In genomic region chr3:181700168-181701087, GRCh38 we compare ENCODE assay signal across 8 cellular contexts. TPM values are rescaled to one million over a fixed set of nuclear protein-coding genes. Genes with fewer than 3 reads are reported as not detected.
DNase-seq lines count a peak whose midpoint lies in the region; ATAC-seq and TF ChIP-seq lines count a peak whose summit lies in the region.

No MANE protein-coding gene starts in this region.

- H3K9me3 Mint-ChIP-seq in central memory CD8-positive, alpha-beta T cell = no peaks in the 10 kb centered on the region

- H3K27ac ChIP-seq in A673 (ENCODE audit: low read depth, low read length, poor library complexity, severe bottlenecking) = no peak overlapping the region
- peak overlapping the region; percentile 94 for H3K27ac ChIP-seq in layer of hippocampus (ENCODE audit: low read depth, low read length)

- no peaks in the 10 kb centered on the region for H3K36me3 ChIP-seq in A673 (ENCODE audit: insufficient read depth, low read length, poor library complexity, severe bottlenecking)

- peaks cover 46% of the 10 kb centered on the region for H3K27me3 ChIP-seq in A673 (replicated peaks; ENCODE audit: insufficient read depth, low read depth, low read length, poor library complexity)
- H3K27me3 ChIP-seq in layer of hippocampus (ENCODE audit: control insufficient read depth, insufficient read depth, low read length) = peaks cover 19% of the 10 kb centered on the region

- peak; percentile 85 for DNase-seq in A673 (ENCODE audit: low spot score)
- DNase-seq in NAMALWA (ENCODE audit: low spot score) = peak; percentile 81
- DNase-seq in SK-MEL-5 (ENCODE audit: low read depth, low spot score) = peak; percentile 84
- no peak for DNase-seq in central memory CD8-positive, alpha-beta T cell (ENCODE audit: low spot score in 2 of 2)
- DNase-seq in stimulated activated CD8-positive, alpha-beta memory T cell treated with anti-CD3 and anti-CD28 coated beads, Interleukin-4, amount 100 ng/mL, for 48 hours = peak; percentile 67

- POLR2A ChIA-PET in A673 (lab: Charles Lee; ENCODE audit: low non-redundant PET) = no interaction called here

- peak overlapping the region; percentile 35 for H3K4me3 ChIP-seq in A673 (ENCODE audit: low read depth, low read length, poor library complexity, severe bottlenecking)

- H3K4me3 Mint-ChIP-seq in central memory CD8-positive, alpha-beta T cell = peak overlapping the region; percentile 36

- intact Hi-C loops in A673 (cut with micrococcal nuclease; ENCODE audit: unreplicated experiment) = loop anchor here (1.0 to 5.0 kb wide), 2 partner anchors 373 to 418 kb away; no protein-coding TSS in a partner anchor

- H3K27ac Mint-ChIP-seq in central memory CD8-positive, alpha-beta T cell (ENCODE audit: low read depth) = no peak overlapping the region

- peak; percentile 87 for TF ChIP-seq CTCF in A673 (conservative IDR thresholded peaks at IDR 0.05; ENCODE audit: low read depth, low read length)
- TF ChIP-seq CTCF in GM12874 (IDR thresholded peaks at IDR 0.05; ENCODE audit: insufficient read depth, low read depth, low read length) = peak; percentile 83

- H3K27me3 Mint-ChIP-seq in central memory CD8-positive, alpha-beta T cell = peaks cover 99% of the 10 kb centered on the region

- in situ Hi-C loops in SK-MEL-5 (cut with HindIII; ENCODE audit: low pct_unique_long_range_greater_than_20kb, low sequenced_read_pairs) = no loop called here

- H3K9me3 ChIP-seq in A673 (ENCODE audit: low read depth, low read length, poor library complexity, severe bottlenecking) = no peaks in the 10 kb centered on the region

- peaks cover 11% of the 10 kb centered on the region for H3K4me1 Mint-ChIP-seq in central memory CD8-positive, alpha-beta T cell

- H3K36me3 Mint-ChIP-seq in central memory CD8-positive, alpha-beta T cell (ENCODE audit: insufficient read depth) = peaks cover 5% of the 10 kb centered on the region

- ATAC-seq in HG02798 (IDR thresholded peaks at IDR 0.05; ENCODE audit: poor library complexity, unreplicated experiment) = peak; percentile 74
- peak; percentile 52 for ATAC-seq in central memory CD8-positive, alpha-beta T cell (replicated peaks; ENCODE audit: extremely low read depth, poor library complexity, severe bottlenecking)

- CTCF ChIA-PET in A673 (lab: Charles Lee) = interaction anchor here (0.6 to 1.3 kb wide), 8 partner anchors 11 to 1466 kb away, joined by 3 to 15 read pairs (median 4); no protein-coding TSS in a partner anchor

- no TSS peak for BruUV-seq in A673 (replicated peaks; lab: Mats Ljungman, UMichigan)

- peaks cover 8% of the 10 kb centered on the region for H3K4me1 ChIP-seq in A673 (ENCODE audit: insufficient read depth, low read length, poor library complexity, severe bottlenecking)

RNA-seq across cellular contexts. Expression of gene SOX2, which starts 11.3 kb away (rescaled TPM):
- 62.0 and 64.3 TPM in 2 replicates for total RNA-seq in A673 (2021)
- total RNA-seq in SK-MEL-5 (2014; rRNA removed; shearing (Covaris generic)) = 0.45 and 1.2 TPM in 2 replicates
- polyA plus RNA-seq in SK-MEL-5 (2015; cell fraction: cytosol; rRNA removed) = 1.00 and 1.7 TPM in 2 replicates
- 0.49 and 1.2 TPM in 2 replicates for polyA plus RNA-seq in SK-MEL-5 (2015; cell fraction: nucleus; rRNA removed)

Comparison
In these comparisons a context has a peak if more than half of its experiments do, and no peak if none do; other contexts are left out.
1. DNase-seq: peak in A673 (single experiment), NAMALWA (single experiment), SK-MEL-5 (single experiment) and stimulated activated CD8-positive, alpha-beta memory T cell treated with anti-CD3 and anti-CD28 coated beads, Interleukin-4, amount 100 ng/mL, for 48 hours (single experiment); none in central memory CD8-positive, alpha-beta T cell (0 of 2).
2. RNA of gene SOX2, which starts 11.3 kb away (total RNA-seq): 62.0 to 64.3 TPM in A673; 0.45 to 1.2 TPM in SK-MEL-5; every median in the first group is over 10 times any median in the second.